2 cellular contexts compared by ENCODE assay signal in the genomic region with DNA sequence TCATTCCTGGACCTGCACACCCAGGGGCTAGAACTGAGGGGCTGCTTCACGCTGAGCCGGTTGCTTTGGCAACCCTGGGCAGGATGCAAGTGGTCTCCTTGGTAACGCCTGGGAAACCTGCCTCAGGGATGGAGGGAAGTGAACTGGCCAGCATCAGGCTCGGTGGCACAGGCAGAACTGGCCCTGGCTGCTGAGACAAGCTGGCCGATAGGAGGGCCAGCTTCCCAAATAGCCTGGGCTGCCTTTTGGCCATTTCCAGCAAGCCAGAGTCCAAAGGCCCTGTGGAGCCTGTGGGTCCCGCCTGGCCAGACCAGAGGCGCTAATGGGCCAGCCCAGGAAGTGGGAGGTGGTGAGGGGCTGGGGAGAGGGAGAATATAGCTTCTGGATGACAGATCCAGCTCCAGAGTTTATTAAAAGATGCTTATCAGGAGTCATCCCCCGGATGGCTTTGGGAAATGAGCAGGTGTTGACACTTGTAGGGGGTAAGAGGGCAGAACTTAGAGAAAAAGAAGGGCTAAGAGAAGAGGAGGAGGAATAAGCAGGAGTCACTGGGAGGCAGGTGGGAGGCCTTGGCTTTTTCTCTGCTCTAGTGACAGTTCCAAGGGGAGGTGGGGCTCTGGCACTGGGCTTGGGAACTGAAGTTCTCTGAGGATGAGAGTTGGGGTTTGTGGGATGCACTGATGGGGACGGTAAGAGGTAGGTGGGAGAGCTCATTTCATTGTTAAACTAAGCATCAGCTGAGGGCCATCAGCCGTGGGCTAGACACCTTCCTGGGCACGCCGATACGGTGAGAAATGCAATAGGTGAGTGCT.
A peak's percentile ranks its signal among the peaks of the same experiment; 100 is the strongest.
TF ChIP-seq lines count a peak whose summit lies in the region.

No MANE protein-coding gene starts in this region.

TF ChIP-seq in HEK293, 187 proteins besides CTCF, POLR2A, EP300 and RAD21 (continues in another document):
- no peak for TF ChIP-seq ZNF416 (tag by site-specific recombination; IDR thresholded peaks at IDR 0.05)
- no peak for TF ChIP-seq ZNF549 (tag by site-specific recombination; IDR thresholded peaks at IDR 0.05)
- no peak for TF ChIP-seq HOXA7 (CRISPR knock-in tag; IDR thresholded peaks at IDR 0.05; ENCODE audit: borderline replicate concordance)
- TF ChIP-seq, protein P1, sequence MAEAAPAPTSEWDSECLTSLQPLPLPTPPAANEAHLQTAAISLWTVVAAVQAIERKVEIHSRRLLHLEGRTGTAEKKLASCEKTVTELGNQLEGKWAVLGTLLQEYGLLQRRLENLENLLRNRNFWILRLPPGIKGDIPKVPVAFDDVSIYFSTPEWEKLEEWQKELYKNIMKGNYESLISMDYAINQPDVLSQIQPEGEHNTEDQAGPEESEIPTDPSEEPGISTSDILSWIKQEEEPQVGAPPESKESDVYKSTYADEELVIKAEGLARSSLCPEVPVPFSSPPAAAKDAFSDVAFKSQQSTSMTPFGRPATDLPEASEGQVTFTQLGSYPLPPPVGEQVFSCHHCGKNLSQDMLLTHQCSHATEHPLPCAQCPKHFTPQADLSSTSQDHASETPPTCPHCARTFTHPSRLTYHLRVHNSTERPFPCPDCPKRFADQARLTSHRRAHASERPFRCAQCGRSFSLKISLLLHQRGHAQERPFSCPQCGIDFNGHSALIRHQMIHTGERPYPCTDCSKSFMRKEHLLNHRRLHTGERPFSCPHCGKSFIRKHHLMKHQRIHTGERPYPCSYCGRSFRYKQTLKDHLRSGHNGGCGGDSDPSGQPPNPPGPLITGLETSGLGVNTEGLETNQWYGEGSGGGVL (tag by site-specific recombination; IDR thresholded peaks at IDR 0.05): no peak; the same call in 1 of the 2 replicates
- TF ChIP-seq, protein P2, sequence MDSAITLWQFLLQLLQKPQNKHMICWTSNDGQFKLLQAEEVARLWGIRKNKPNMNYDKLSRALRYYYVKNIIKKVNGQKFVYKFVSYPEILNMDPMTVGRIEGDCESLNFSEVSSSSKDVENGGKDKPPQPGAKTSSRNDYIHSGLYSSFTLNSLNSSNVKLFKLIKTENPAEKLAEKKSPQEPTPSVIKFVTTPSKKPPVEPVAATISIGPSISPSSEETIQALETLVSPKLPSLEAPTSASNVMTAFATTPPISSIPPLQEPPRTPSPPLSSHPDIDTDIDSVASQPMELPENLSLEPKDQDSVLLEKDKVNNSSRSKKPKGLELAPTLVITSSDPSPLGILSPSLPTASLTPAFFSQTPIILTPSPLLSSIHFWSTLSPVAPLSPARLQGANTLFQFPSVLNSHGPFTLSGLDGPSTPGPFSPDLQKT (IDR thresholded peaks at IDR 0.05; ENCODE audit: borderline replicate concordance, low read depth, low read length): no peak
- TF ChIP-seq ZNF274 (IDR thresholded peaks at IDR 0.05; ENCODE audit: low read length): no peak
- TF ChIP-seq ZNF274 (tag by site-specific recombination; IDR thresholded peaks at IDR 0.05; ENCODE audit: borderline replicate concordance): no peak
- TF ChIP-seq ZNF354C (tag by site-specific recombination; IDR thresholded peaks at IDR 0.05; ENCODE audit: borderline replicate concordance, low read depth): no peak
- TF ChIP-seq ZNF792 (tag by site-specific recombination; IDR thresholded peaks at IDR 0.05): no peak
- TF ChIP-seq, protein P3, sequence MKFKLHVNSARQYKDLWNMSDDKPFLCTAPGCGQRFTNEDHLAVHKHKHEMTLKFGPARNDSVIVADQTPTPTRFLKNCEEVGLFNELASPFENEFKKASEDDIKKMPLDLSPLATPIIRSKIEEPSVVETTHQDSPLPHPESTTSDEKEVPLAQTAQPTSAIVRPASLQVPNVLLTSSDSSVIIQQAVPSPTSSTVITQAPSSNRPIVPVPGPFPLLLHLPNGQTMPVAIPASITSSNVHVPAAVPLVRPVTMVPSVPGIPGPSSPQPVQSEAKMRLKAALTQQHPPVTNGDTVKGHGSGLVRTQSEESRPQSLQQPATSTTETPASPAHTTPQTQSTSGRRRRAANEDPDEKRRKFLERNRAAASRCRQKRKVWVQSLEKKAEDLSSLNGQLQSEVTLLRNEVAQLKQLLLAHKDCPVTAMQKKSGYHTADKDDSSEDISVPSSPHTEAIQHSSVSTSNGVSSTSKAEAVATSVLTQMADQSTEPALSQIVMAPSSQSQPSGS (tag by site-specific recombination; IDR thresholded peaks at IDR 0.05; ENCODE audit: low read depth): no peak
- TF ChIP-seq EGR2 (tag by site-specific recombination; IDR thresholded peaks at IDR 0.05; ENCODE audit: low read depth): peak; percentile 99
- TF ChIP-seq, protein P4, sequence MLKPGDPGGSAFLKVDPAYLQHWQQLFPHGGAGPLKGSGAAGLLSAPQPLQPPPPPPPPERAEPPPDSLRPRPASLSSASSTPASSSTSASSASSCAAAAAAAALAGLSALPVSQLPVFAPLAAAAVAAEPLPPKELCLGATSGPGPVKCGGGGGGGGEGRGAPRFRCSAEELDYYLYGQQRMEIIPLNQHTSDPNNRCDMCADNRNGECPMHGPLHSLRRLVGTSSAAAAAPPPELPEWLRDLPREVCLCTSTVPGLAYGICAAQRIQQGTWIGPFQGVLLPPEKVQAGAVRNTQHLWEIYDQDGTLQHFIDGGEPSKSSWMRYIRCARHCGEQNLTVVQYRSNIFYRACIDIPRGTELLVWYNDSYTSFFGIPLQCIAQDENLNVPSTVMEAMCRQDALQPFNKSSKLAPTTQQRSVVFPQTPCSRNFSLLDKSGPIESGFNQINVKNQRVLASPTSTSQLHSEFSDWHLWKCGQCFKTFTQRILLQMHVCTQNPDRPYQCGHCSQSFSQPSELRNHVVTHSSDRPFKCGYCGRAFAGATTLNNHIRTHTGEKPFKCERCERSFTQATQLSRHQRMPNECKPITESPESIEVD (tag by site-specific recombination; IDR thresholded peaks at IDR 0.05): no peak
- 0 out of 2 replicates have a peak, but pooled peaks have one; percentile 26 for TF ChIP-seq MYNN (tag by site-specific recombination; IDR thresholded peaks at IDR 0.05; ENCODE audit: borderline replicate concordance)
- TF ChIP-seq, protein P5, sequence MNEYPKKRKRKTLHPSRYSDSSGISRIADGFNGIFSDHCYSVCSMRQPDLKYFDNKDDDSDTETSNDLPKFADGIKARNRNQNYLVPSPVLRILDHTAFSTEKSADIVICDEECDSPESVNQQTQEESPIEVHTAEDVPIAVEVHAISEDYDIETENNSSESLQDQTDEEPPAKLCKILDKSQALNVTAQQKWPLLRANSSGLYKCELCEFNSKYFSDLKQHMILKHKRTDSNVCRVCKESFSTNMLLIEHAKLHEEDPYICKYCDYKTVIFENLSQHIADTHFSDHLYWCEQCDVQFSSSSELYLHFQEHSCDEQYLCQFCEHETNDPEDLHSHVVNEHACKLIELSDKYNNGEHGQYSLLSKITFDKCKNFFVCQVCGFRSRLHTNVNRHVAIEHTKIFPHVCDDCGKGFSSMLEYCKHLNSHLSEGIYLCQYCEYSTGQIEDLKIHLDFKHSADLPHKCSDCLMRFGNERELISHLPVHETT (tag by site-specific recombination; IDR thresholded peaks at IDR 0.05): no peak
- TF ChIP-seq, protein P6, sequence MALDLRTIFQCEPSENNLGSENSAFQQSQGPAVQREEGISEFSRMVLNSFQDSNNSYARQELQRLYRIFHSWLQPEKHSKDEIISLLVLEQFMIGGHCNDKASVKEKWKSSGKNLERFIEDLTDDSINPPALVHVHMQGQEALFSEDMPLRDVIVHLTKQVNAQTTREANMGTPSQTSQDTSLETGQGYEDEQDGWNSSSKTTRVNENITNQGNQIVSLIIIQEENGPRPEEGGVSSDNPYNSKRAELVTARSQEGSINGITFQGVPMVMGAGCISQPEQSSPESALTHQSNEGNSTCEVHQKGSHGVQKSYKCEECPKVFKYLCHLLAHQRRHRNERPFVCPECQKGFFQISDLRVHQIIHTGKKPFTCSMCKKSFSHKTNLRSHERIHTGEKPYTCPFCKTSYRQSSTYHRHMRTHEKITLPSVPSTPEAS (tag by site-specific recombination; IDR thresholded peaks at IDR 0.05): no peak
- no peak for TF ChIP-seq RBAK (tag by site-specific recombination; IDR thresholded peaks at IDR 0.05)
- TF ChIP-seq GLIS1 (tag by site-specific recombination; IDR thresholded peaks at IDR 0.05): peak; percentile 96
- TF ChIP-seq SP7 (tag by site-specific recombination; IDR thresholded peaks at IDR 0.05): peak; percentile 47

TF ChIP-seq in K562, 482 proteins besides CTCF, POLR2A, EP300 and RAD21:
- TF ChIP-seq, protein P7, sequence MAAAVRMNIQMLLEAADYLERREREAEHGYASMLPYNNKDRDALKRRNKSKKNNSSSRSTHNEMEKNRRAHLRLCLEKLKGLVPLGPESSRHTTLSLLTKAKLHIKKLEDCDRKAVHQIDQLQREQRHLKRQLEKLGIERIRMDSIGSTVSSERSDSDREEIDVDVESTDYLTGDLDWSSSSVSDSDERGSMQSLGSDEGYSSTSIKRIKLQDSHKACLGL (CRISPR knock-in tag; IDR thresholded peaks at IDR 0.05; ENCODE audit: borderline replicate concordance, poor library complexity, severe bottlenecking): no peak
- TF ChIP-seq NR2C1 (IDR thresholded peaks at IDR 0.05): no peak
- TF ChIP-seq NR2C1 (tag; IDR thresholded peaks at IDR 0.05): no peak
- TF ChIP-seq RFX1 (IDR thresholded peaks at IDR 0.05): peak; percentile 56
